In genomic region chr6:151327079-151327478, GRCh38 we compare ENCODE assay signal across 19 cellular contexts.
A peak's percentile ranks its signal among the peaks of the same experiment; 100 is the strongest.
DNase-seq lines count a peak whose midpoint lies in the region; ATAC-seq, FAIRE-seq and TF ChIP-seq lines count a peak whose summit lies in the region.
"Had no signal": no experiment of that assay in that cellular context is flagged by ENCODE, and none has a peak within 500 bp of the region (broad histone marks: within the 10 kb centered on the region; RNA-seq: fewer than 3 reads in every experiment).

No MANE protein-coding gene starts in this region.

- 16% methylated on average over 5 of the region's 5 CpGs for WGBS in K562 (ENCODE audit: insufficient coverage, low coverage, missing lambda C conversion rate)

- POLR2A ChIA-PET in K562 (lab: Yijun Ruan, JAX) = interaction anchor here (0.6 kb wide), 2 partner anchors 15 to 493 kb away, joined by 3 to 5 read pairs; no protein-coding TSS in a partner anchor

- H3K9ac ChIP-seq in K562 (ENCODE audit: insufficient read depth in 1 of 2, low read depth in 2 of 2, low read length in 2 of 2) = no peak overlapping the region

- CTCF ChIA-PET in Calu3 (lab: Charles Lee) (interaction anchor here (0.7 to 4.2 kb wide), 2 partner anchors 331 to 435 kb away, joined by 4 to 17 read pairs; no protein-coding TSS in a partner anchor), K562 (lab: Yijun Ruan, JAX; ENCODE audit: low intra/inter-chr PET ratio) (interaction anchor here (1.9 kb wide), 1 partner anchor 313 kb away, joined by 5 read pairs; no protein-coding TSS in a partner anchor)

- H3K27me3 Mint-ChIP-seq in Calu3 (ENCODE audit: unreplicated experiment) (no peaks in the 10 kb centered on the region), osteocyte (ENCODE audit: unreplicated experiment) (no peaks in the 10 kb centered on the region)

- no peaks in the 10 kb centered on the region for H3K9me3 ChIP-seq in K562 (replicated peaks; ENCODE audit: control insufficient read depth, insufficient read depth, low read depth, low read length)
- H3K9me3 ChIP-seq: Peyer's patch had no signal

- peaks cover 47 to 52% of the 10 kb centered on the region in 2 experiments for H3K27me3 ChIP-seq in K562 (ENCODE audit: control insufficient read depth in 2 of 2, insufficient read depth in 2 of 2, low read length in 2 of 2)
- H3K27me3 ChIP-seq: Peyer's patch had no signal

- no peak overlapping the region for H2AFZ ChIP-seq in K562 (ENCODE audit: low read depth, low read length)

- H3K4me1 Mint-ChIP-seq in Calu3 (ENCODE audit: low read depth, unreplicated experiment) = peaks cover 14% of the 10 kb centered on the region
- peaks cover 66% of the 10 kb centered on the region for H3K4me1 Mint-ChIP-seq in osteocyte (ENCODE audit: unreplicated experiment)

- ATAC-seq in K562 (no peak), GM19328 (IDR thresholded peaks at IDR 0.05; ENCODE audit: unreplicated experiment) (no peak)

- H3K4me1 ChIP-seq in K562 (replicated peaks in 1 of 2; ENCODE audit: control insufficient read depth in 2 of 2, insufficient read depth in 2 of 2, low read length in 2 of 2) = peaks cover 0 to 6% of the 10 kb centered on the region in 2 experiments; a peak in 2 of 5 replicates

- no peak for FAIRE-seq in K562 (lab: Jason Lieb, UNC)
- FAIRE-seq: D721Med, G401.6, GM12891, HTR-8/SVneo had no signal

- H3K36me3 ChIP-seq in K562 (ENCODE audit: control insufficient read depth, insufficient read depth, low read length) = no peaks in the 10 kb centered on the region
- H3K36me3 ChIP-seq: Peyer's patch had no signal

- TF ChIP-seq RAD21 in K562 (CRISPR knock-in tag; conservative IDR thresholded peaks at IDR 0.05 in 1 of 2, IDR thresholded peaks at IDR 0.05 in 1 of 2) = no peak

- no peak overlapping the region for H3K4me3 ChIP-seq in K562
- H3K4me3 ChIP-seq: Peyer's patch had no signal

- H4K20me1 ChIP-seq in K562 (replicated peaks; ENCODE audit: control insufficient read depth, insufficient read depth, low read length) = no peaks in the 10 kb centered on the region

- in situ Hi-C loops in K562 (cut with MboI) = loop anchor here (5.0 kb wide), 1 partner anchor 435 kb away; no protein-coding TSS in a partner anchor

- TF ChIP-seq POLR2A in K562 (conservative IDR thresholded peaks at IDR 0.05) = no peak

- H3K4me3 Mint-ChIP-seq in Calu3 (ENCODE audit: low read depth, unreplicated experiment) (peak overlapping the region; percentile 76), osteocyte (ENCODE audit: unreplicated experiment) (peak overlapping the region; percentile 82)
- H3K4me3 Mint-ChIP-seq: CD4-positive, alpha-beta T cell had no signal

- intact Hi-C loops in Calu3 (cut with micrococcal nuclease; ENCODE audit: unreplicated experiment) = loop anchor here (10.0 kb wide), 1 partner anchor 282 kb away; no protein-coding TSS in a partner anchor
- intact Hi-C loops in K562 (cut with micrococcal nuclease) = loop anchor here (10.0 kb wide), 1 partner anchor 212 kb away; no protein-coding TSS in a partner anchor

- H3K9me1 ChIP-seq in K562 (ENCODE audit: control insufficient read depth, insufficient read depth, low read length) = no peaks in the 10 kb centered on the region

- H3K4me2 ChIP-seq in K562 (ENCODE audit: insufficient read depth, low read length) = no peak overlapping the region

- no peak overlapping the region for H3K27ac ChIP-seq in K562 (ENCODE audit: extremely low read depth, low read depth, low read length)
- H3K27ac ChIP-seq: Peyer's patch had no signal

- BruUV-seq in Calu3 (replicated peaks; lab: Mats Ljungman, UMichigan) (no TSS peak), K562 (replicated peaks; lab: Mats Ljungman, UMichigan) (no TSS peak)

- peaks cover 16% of the 10 kb centered on the region for H3K36me3 Mint-ChIP-seq in Calu3 (ENCODE audit: insufficient read depth, unreplicated experiment)
- peaks cover 6% of the 10 kb centered on the region for H3K36me3 Mint-ChIP-seq in osteocyte (ENCODE audit: unreplicated experiment)

- no peaks in the 10 kb centered on the region for H3K79me2 ChIP-seq in K562 (ENCODE audit: control insufficient read depth, insufficient read depth, low read length)

- TF ChIP-seq CTCF in Calu3 (IDR thresholded peaks at IDR 0.05; ENCODE audit: unreplicated experiment) (no peak), K562 (IDR thresholded peaks at IDR 0.05 in 2 of 3, conservative IDR thresholded peaks at IDR 0.05 in 1 of 3; ENCODE audit: insufficient read depth in 2 of 3, low read depth in 1 of 3, low read length in 3 of 3) (no peak), osteocyte (IDR thresholded peaks at IDR 0.05) (no peak)

- H3K9me3 Mint-ChIP-seq in Calu3 (ENCODE audit: low read depth, unreplicated experiment) (no peaks in the 10 kb centered on the region), osteocyte (ENCODE audit: unreplicated experiment) (no peaks in the 10 kb centered on the region)
- H3K9me3 Mint-ChIP-seq: CD4-positive, alpha-beta T cell had no signal

- peak overlapping the region; percentile 60 for H3K27ac Mint-ChIP-seq in Calu3 (ENCODE audit: unreplicated experiment)
- peak overlapping the region; percentile 12 for H3K27ac Mint-ChIP-seq in osteocyte (ENCODE audit: unreplicated experiment)
- H3K27ac Mint-ChIP-seq: B cell; CD4-positive, alpha-beta T cell had no signal

- TF ChIP-seq EP300 in K562 (IDR thresholded peaks at IDR 0.05; ENCODE audit: low read length) = no peak

- no peak for DNase-seq in Calu3
- DNase-seq in K562 (ENCODE audit: extremely low read depth in 1 of 4, low spot score in 3 of 4) = no peak
- peak; percentile 16 for DNase-seq in iris pigment epithelial cell (ENCODE audit: low read depth)
- DNase-seq in osteocyte (ENCODE audit: extremely low spot score, unreplicated experiment) = no peak
- DNase-seq in amygdala (lab: John Stamatoyannopoulos, UW) = no peak
- no peak for DNase-seq in NCI-H146 treated with DMSO at 0.1 percent for 48 hours (lab: John Stamatoyannopoulos, UW; ENCODE audit: unreplicated experiment)
- no peak for DNase-seq in NOMO-1 (lab: John Stamatoyannopoulos, UW; ENCODE audit: unreplicated experiment in 2 of 2)
- DNase-seq: ACHN; CD4-positive, alpha-beta T cell; DMS79 treated with DMSO at 0.1 percent for 48 hours; NCI-H146; Peyer's patch; SHP77 treated with DMSO at 0.1 percent for 48 hours had no signal

TF ChIP-seq in K562, 482 proteins besides CTCF, POLR2A, EP300 and RAD21:
- TF ChIP-seq CBFA2T2 (conservative IDR thresholded peaks at IDR 0.05) (no peak), DIDO1 (tag; IDR thresholded peaks at IDR 0.05; ENCODE audit: low read depth) (no peak), CBX2 (IDR thresholded peaks at IDR 0.05; ENCODE audit: insufficient read depth, low read length, poor library complexity, severe bottlenecking) (peak; percentile 57), ZKSCAN3 (CRISPR knock-in tag; IDR thresholded peaks at IDR 0.05) (no peak)
